9 cellular contexts compared by ENCODE assay signal in genomic region chr7:1368682-1369571, GRCh38.
A peak's percentile ranks its signal among the peaks of the same experiment; 100 is the strongest.
DNase-seq lines count a peak whose midpoint lies in the region; ATAC-seq and TF ChIP-seq lines count a peak whose summit lies in the region.
"Had no signal": no experiment of that assay in that cellular context is flagged by ENCODE, and none has a peak within 500 bp of the region (broad histone marks: within the 10 kb centered on the region; RNA-seq: fewer than 3 reads in every experiment).

No MANE protein-coding gene starts in this region.

- peak; percentile 36 for DNase-seq in activated CD4-positive, CD25-positive, alpha-beta regulatory T cell treated with anti-CD3 and anti-CD28 coated beads, Interleukin-2, amount 50 U/mL, for 72 hours
- DNase-seq in activated CD4-positive, CD25-positive, alpha-beta regulatory T cell (lab: John Stamatoyannopoulos, UW), result no peak
- DNase-seq in NCI-H2196 (lab: John Stamatoyannopoulos, UW; ENCODE audit: unreplicated experiment) (peak; percentile 70), osteocyte (ENCODE audit: extremely low spot score, unreplicated experiment) (no peak), ovary (no peak), GM19240 (ENCODE audit: insufficient read length, low spot score) (no peak)
- peak; percentile 28 for DNase-seq in activated naive CD4-positive, alpha-beta T cell treated with anti-CD3 and anti-CD28 coated beads, Interleukin-2, amount 50 U/mL, for 16 hours

- ATAC-seq in GM21529 (IDR thresholded peaks at IDR 0.05; ENCODE audit: unreplicated experiment), result no peak

- H3K4me3 ChIP-seq in ovary, result no peak overlapping the region

- H3K4me1 ChIP-seq in ovary (ENCODE audit: insufficient read depth), result no peaks in the 10 kb centered on the region

- H3K9me3 Mint-ChIP-seq in osteocyte (ENCODE audit: unreplicated experiment), result no peaks in the 10 kb centered on the region

- WGBS in ovary, 3 donors, result 2% methylated on average over 59 to 74 of the region's 74 CpGs

- intact Hi-C loops in ovary (cut with DNase I), result no loop called here

- H3K4me1 Mint-ChIP-seq in osteocyte (ENCODE audit: unreplicated experiment), result peaks cover 4% of the 10 kb centered on the region

- no peaks in the 10 kb centered on the region for H3K27me3 ChIP-seq in ovary

- no peaks in the 10 kb centered on the region for H3K36me3 Mint-ChIP-seq in osteocyte (ENCODE audit: unreplicated experiment)
- H3K36me3 Mint-ChIP-seq: CD4-positive, alpha-beta memory T cell had no signal

- no peak overlapping the region for H3K27ac ChIP-seq in ovary

- no peak overlapping the region for H3K4me3 Mint-ChIP-seq in osteocyte (ENCODE audit: unreplicated experiment)

- H3K27me3 Mint-ChIP-seq in osteocyte (ENCODE audit: unreplicated experiment), result peaks cover 46% of the 10 kb centered on the region

- H3K27ac Mint-ChIP-seq in osteocyte (ENCODE audit: unreplicated experiment), result no peak overlapping the region
- H3K27ac Mint-ChIP-seq: CD4-positive, alpha-beta memory T cell had no signal

- no peaks in the 10 kb centered on the region for H3K36me3 ChIP-seq in ovary

- TF ChIP-seq CTCF in osteocyte (IDR thresholded peaks at IDR 0.05), result peak; percentile 41
- TF ChIP-seq CTCF in ovary (IDR thresholded peaks at IDR 0.05), result no peak

- TF ChIP-seq EP300 in ovary (IDR thresholded peaks at IDR 0.05), result no peak

- H3K9me3 ChIP-seq in ovary, result peaks cover 0 to 17% of the 10 kb centered on the region in 2 donors

- no peak for TF ChIP-seq POLR2A in ovary (IDR thresholded peaks at IDR 0.05)

Comparison
In these comparisons a context has a peak if more than half of its experiments do, and no peak if none do; other contexts are left out.
1. DNase-seq: peak in activated CD4-positive, CD25-positive, alpha-beta regulatory T cell treated with anti-CD3 and anti-CD28 coated beads, Interleukin-2, amount 50 U/mL, for 72 hours (single experiment), NCI-H2196 (single experiment) and activated naive CD4-positive, alpha-beta T cell treated with anti-CD3 and anti-CD28 coated beads, Interleukin-2, amount 50 U/mL, for 16 hours (single experiment); none in activated CD4-positive, CD25-positive, alpha-beta regulatory T cell (0 of 4), osteocyte (single experiment), ovary (0 of 5) and GM19240 (single experiment).